Comparison of ENCODE assay signal across 24 cellular contexts in the genomic region with DNA sequence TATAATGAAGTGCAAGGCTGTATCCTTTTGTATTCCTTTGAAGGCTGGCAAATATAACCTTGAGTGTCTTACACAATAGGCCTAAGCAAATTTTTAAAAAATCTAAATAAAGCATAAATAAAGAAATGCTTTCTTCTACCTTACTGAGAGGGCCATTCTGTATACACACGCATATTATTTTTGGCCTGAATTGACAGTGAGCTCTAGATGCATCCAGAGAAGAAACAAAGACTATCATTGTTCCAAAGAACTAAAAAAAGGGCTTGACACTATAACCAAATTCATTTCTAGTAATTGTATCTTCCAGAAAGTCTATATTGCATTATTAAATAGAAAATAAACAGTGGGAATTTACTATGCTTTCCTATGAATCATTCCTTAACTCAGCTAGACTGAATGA.
DNase-seq lines count a peak whose midpoint lies in the region; ATAC-seq and TF ChIP-seq lines count a peak whose summit lies in the region.
"Had no signal": no experiment of that assay in that cellular context is flagged by ENCODE, and none has a peak within 500 bp of the region (broad histone marks: within the 10 kb centered on the region; RNA-seq: fewer than 3 reads in every experiment).

No MANE protein-coding gene starts in this region.

- no peak for TF ChIP-seq POLR2A in erythroblast (IDR thresholded peaks at IDR 0.05; ENCODE audit: low read length)

- H3K4me3 ChIP-seq in epithelial cell of esophagus (ENCODE audit: low read length), result no peak overlapping the region
- H3K4me3 ChIP-seq: A549; BLaER1 treated with 17β-estradiol and CSF1 and Interleukin-3, amounts not matched to agents 10 nM and 100 nM; HAP-1 had no signal

- DNase-seq in NCI-H526 (lab: John Stamatoyannopoulos, UW), result peak; percentile 25 to 42
- DNase-seq in NCI-H526 treated with DMSO at 0.1 percent for 48 hours (lab: John Stamatoyannopoulos, UW), result no peak
- peak; percentile 3 for DNase-seq in RPMI7951 (ENCODE audit: low read depth)
- DNase-seq in epithelial cell of esophagus (ENCODE audit: low read depth), result peak; percentile 7
- peak; percentile 7 for DNase-seq in pons (ENCODE audit: low spot score)
- DNase-seq in erythroblast (lab: John Stamatoyannopoulos, UW), result no peak
- no peak for DNase-seq in DMS53 treated with DMSO at 0.1 percent for 48 hours (lab: John Stamatoyannopoulos, UW; ENCODE audit: unreplicated experiment)
- DNase-seq: 8988T; ACHN; AML-193; BE2C; Calu3; CD4-positive, alpha-beta T cell; CD8-positive, alpha-beta memory T cell; COR-L47; DMS153; DMS79; GF-D8; GOT3; HFFc6 had no signal

- ATAC-seq in GM21381 (IDR thresholded peaks at IDR 0.05; ENCODE audit: unreplicated experiment), result no peak
- ATAC-seq: A549 had no signal

- no peak for TF ChIP-seq CTCF in epithelial cell of esophagus (IDR thresholded peaks at IDR 0.05; ENCODE audit: insufficient read depth, low read depth, low read length, missing control alignments)

Comparison
In these comparisons a context has a peak if more than half of its experiments do, and no peak if none do; other contexts are left out.
1. DNase-seq: peak in NCI-H526 (2 of 2), RPMI7951 (single experiment), epithelial cell of esophagus (single experiment) and pons (single experiment); none in NCI-H526 treated with DMSO at 0.1 percent for 48 hours (single experiment), erythroblast (0 of 2) and DMS53 treated with DMSO at 0.1 percent for 48 hours (single experiment).